Comparison of ENCODE assay signal across 8 cellular contexts in the genomic region with DNA sequence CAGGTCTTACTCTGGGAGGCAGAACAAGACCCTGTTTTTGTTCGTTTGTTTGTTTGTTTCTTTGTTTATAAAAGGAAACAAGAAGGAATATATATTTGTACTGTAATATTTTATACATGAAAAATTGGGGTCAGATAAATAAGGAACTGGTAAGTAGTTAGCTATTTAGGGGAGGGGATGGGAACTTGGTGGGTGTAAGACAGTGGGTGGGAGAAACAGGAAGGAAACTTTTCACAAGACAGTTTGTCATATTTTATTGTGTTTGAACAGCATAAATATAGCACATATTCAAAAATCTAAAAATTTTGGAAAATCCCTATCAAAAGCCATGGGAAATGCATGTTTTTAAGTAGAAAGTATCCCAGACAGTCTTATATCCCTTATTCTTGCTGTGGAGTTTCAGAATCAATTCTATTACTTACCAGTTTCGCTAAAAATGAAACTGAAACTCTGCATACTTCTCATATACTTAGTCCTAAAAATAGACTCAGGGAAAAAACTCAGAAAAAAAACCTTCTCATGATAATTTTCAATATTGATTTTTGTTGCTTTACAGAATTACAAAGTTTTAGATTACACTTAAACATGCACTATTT. TPM values are rescaled to one million over a fixed set of nuclear protein-coding genes. Genes with fewer than 3 reads are reported as not detected.
A peak's percentile ranks its signal among the peaks of the same experiment; 100 is the strongest.
DNase-seq lines count a peak whose midpoint lies in the region; ATAC-seq and TF ChIP-seq lines count a peak whose summit lies in the region.

No MANE protein-coding gene starts in this region.

- H3K4me1 Mint-ChIP-seq in activated CD4-positive, alpha-beta T cell treated with anti-CD3 and anti-CD28 coated beads, Interleukin-2, amount 10 ng/mL, durations not matched to agents 24 days and 14 days, result peaks cover 38% of the 10 kb centered on the region
- H3K4me1 Mint-ChIP-seq in activated T-helper 17 cell treated with anti-CD3 and anti-CD28 coated beads, Interleukin-2, amount 50 U/mL, for 72 hours, result peaks cover 39% of the 10 kb centered on the region

- no peak for TF ChIP-seq CTCF in ovary (IDR thresholded peaks at IDR 0.05)

- H3K27ac Mint-ChIP-seq in activated CD4-positive, alpha-beta T cell treated with anti-CD3 and anti-CD28 coated beads, Interleukin-2, amount 10 ng/mL, durations not matched to agents 24 days and 14 days, result peak overlapping the region; percentile 72
- peak overlapping the region; percentile 78 for H3K27ac Mint-ChIP-seq in activated T-helper 17 cell treated with anti-CD3 and anti-CD28 coated beads, Interleukin-2, amount 50 U/mL, for 72 hours

- no peak for DNase-seq in activated CD4-positive, alpha-beta T cell treated with anti-CD3 and anti-CD28 coated beads, Interleukin-2, amount 10 ng/mL, durations not matched to agents 24 days and 14 days
- no peak for DNase-seq in activated CD4-positive, alpha-beta T cell treated with anti-CD3 and anti-CD28 coated beads for 48 hours
- DNase-seq in sciatic nerve (ENCODE audit: low spot score) (no peak), HEK293T (ENCODE audit: extremely low spot score) (no peak), ovary (no peak), cerebellar nuclear complex (lab: John Stamatoyannopoulos, UW) (no peak)

- POLR2A ChIA-PET in HEK293T (lab: Yijun Ruan, JAX), result no interaction called here

- peaks cover 19% of the 10 kb centered on the region for H3K9me3 Mint-ChIP-seq in activated CD4-positive, alpha-beta T cell treated with anti-CD3 and anti-CD28 coated beads, Interleukin-2, amount 10 ng/mL, durations not matched to agents 24 days and 14 days
- H3K9me3 Mint-ChIP-seq in activated T-helper 17 cell treated with anti-CD3 and anti-CD28 coated beads, Interleukin-2, amount 50 U/mL, for 72 hours, result peaks cover 11% of the 10 kb centered on the region

- no peaks in the 10 kb centered on the region for H3K9me3 ChIP-seq in ovary

- H3K4me3 Mint-ChIP-seq in activated CD4-positive, alpha-beta T cell treated with anti-CD3 and anti-CD28 coated beads, Interleukin-2, amount 10 ng/mL, durations not matched to agents 24 days and 14 days, result peak overlapping the region; percentile 70
- H3K4me3 Mint-ChIP-seq in activated T-helper 17 cell treated with anti-CD3 and anti-CD28 coated beads, Interleukin-2, amount 50 U/mL, for 72 hours, result peak overlapping the region; percentile 64

- 19 to 28% (median 21%) methylated on average over 2 of the region's 2 CpGs for WGBS in ovary, 3 donors

- H3K27ac ChIP-seq in ovary, result no peak overlapping the region

- no peaks in the 10 kb centered on the region for H3K4me1 ChIP-seq in ovary (ENCODE audit: insufficient read depth)

- H3K36me3 Mint-ChIP-seq in activated CD4-positive, alpha-beta T cell treated with anti-CD3 and anti-CD28 coated beads, Interleukin-2, amount 10 ng/mL, durations not matched to agents 24 days and 14 days (ENCODE audit: low read depth), result peaks cover 16% of the 10 kb centered on the region
- H3K36me3 Mint-ChIP-seq in activated T-helper 17 cell treated with anti-CD3 and anti-CD28 coated beads, Interleukin-2, amount 50 U/mL, for 72 hours (ENCODE audit: low read depth), result peaks cover 6% of the 10 kb centered on the region

- peaks cover 1% of the 10 kb centered on the region for H3K27me3 Mint-ChIP-seq in activated CD4-positive, alpha-beta T cell treated with anti-CD3 and anti-CD28 coated beads, Interleukin-2, amount 10 ng/mL, durations not matched to agents 24 days and 14 days
- H3K27me3 Mint-ChIP-seq in activated T-helper 17 cell treated with anti-CD3 and anti-CD28 coated beads, Interleukin-2, amount 50 U/mL, for 72 hours, result no peaks in the 10 kb centered on the region

- no peaks in the 10 kb centered on the region for H3K27me3 ChIP-seq in ovary

- no peak for TF ChIP-seq POLR2A in ovary (IDR thresholded peaks at IDR 0.05)

- H3K36me3 ChIP-seq in ovary, result no peaks in the 10 kb centered on the region

- no peak overlapping the region for H3K4me3 ChIP-seq in ovary

- intact Hi-C loops in activated CD4-positive, alpha-beta T cell treated with anti-CD3 and anti-CD28 coated beads, Interleukin-2, amount 10 ng/mL, durations not matched to agents 24 days and 14 days (cut with micrococcal nuclease), result loop anchor here (2.0 to 5.0 kb wide), 2 partner anchors 68 to 155 kb away; no protein-coding TSS in a partner anchor
- intact Hi-C loops in sciatic nerve (cut with DNase I) (no loop called here), ovary (cut with DNase I) (no loop called here)

- no peak for TF ChIP-seq EP300 in ovary (IDR thresholded peaks at IDR 0.05)

- CTCF ChIA-PET in HEK293T (lab: Yijun Ruan, JAX), result no interaction called here

- ATAC-seq in HG03064 (IDR thresholded peaks at IDR 0.05; ENCODE audit: low read depth, unreplicated experiment) (peak; percentile 73), sciatic nerve (peak; percentile 59)
- ATAC-seq in activated T-helper 17 cell treated with anti-CD3 and anti-CD28 coated beads, Interleukin-2, amount 50 U/mL, for 72 hours (replicated peaks), result peak; percentile 63

TF ChIP-seq in HEK293T, 16 proteins besides CTCF, POLR2A, EP300 and RAD21:
- TF ChIP-seq SUZ12 (IDR thresholded peaks at IDR 0.05) (no peak), L3MBTL2 (conservative IDR thresholded peaks at IDR 0.05) (no peak), ARNT (IDR thresholded peaks at IDR 0.05) (no peak), NFRKB (IDR thresholded peaks at IDR 0.05) (no peak), FOXM1 (IDR thresholded peaks at IDR 0.05; ENCODE audit: borderline replicate concordance) (no peak), FOXK2 (IDR thresholded peaks at IDR 0.05) (no peak), TARDBP (IDR thresholded peaks at IDR 0.05) (no peak), PKNOX1 (IDR thresholded peaks at IDR 0.05) (no peak), ELF4 (IDR thresholded peaks at IDR 0.05) (no peak), FOXA1 (IDR thresholded peaks at IDR 0.05) (no peak), ZNF384 (IDR thresholded peaks at IDR 0.05) (no peak), SP1 (IDR thresholded peaks at IDR 0.05) (no peak), HDGF (IDR thresholded peaks at IDR 0.05; ENCODE audit: borderline replicate concordance) (no peak), CTBP1 (IDR thresholded peaks at IDR 0.05; ENCODE audit: borderline replicate concordance) (no peak), BHLHE40 (IDR thresholded peaks at IDR 0.05; ENCODE audit: borderline replicate concordance) (no peak)

RNA-seq across cellular contexts. Expression of gene RASGEF1B, which starts 22.3 kb away (rescaled TPM):
- 3.9 and 5.5 TPM in 2 replicates for total RNA-seq in activated CD4-positive, alpha-beta T cell treated with anti-CD3 and anti-CD28 coated beads, Interleukin-2, amount 10 ng/mL, durations not matched to agents 24 days and 14 days
- 1 to 10 TPM in 1 of 2 donors, under 1 TPM in 1; 0.61 to 8.1 TPM for total RNA-seq in activated T-helper 17 cell treated with anti-CD3 and anti-CD28 coated beads, Interleukin-2, amount 50 U/mL, for 72 hours
- total RNA-seq in sciatic nerve, result 27.0 TPM
- 10 to 100 TPM in 2 of 7 donors, 1 to 10 TPM in 5; 1.1 to 14.4 (median 4.3) TPM for total RNA-seq in ovary
- polyA plus RNA-seq in ovary, result 1 to 10 TPM; 3.9 to 5.5 TPM
